In genomic region chr5:141850183-141850768, GRCh38 we compare ENCODE assay signal across 9 cellular contexts. TPM values are rescaled to one million over a fixed set of nuclear protein-coding genes. Genes with fewer than 3 reads are reported as not detected.
DNase-seq lines count a peak whose midpoint lies in the region; ATAC-seq, FAIRE-seq and TF ChIP-seq lines count a peak whose summit lies in the region.
"Had no signal": no experiment of that assay in that cellular context is flagged by ENCODE, and none has a peak within 500 bp of the region (broad histone marks: within the 10 kb centered on the region; RNA-seq: fewer than 3 reads in every experiment).

No MANE protein-coding gene starts in this region.

- no peaks in the 10 kb centered on the region for H3K27me3 Mint-ChIP-seq in astrocyte (ENCODE audit: low read depth, unreplicated experiment)

- peak overlapping the region; percentile 92 for H3K27ac Mint-ChIP-seq in astrocyte (ENCODE audit: unreplicated experiment)

- peak overlapping the region; percentile 97 for H3K4me2 ChIP-seq in OCI-LY7 (ENCODE audit: low read length)
- peak overlapping the region; percentile 93 for H3K4me2 ChIP-seq in astrocyte (ENCODE audit: low read length)
- H3K4me2 ChIP-seq in hepatocyte = peak overlapping the region; percentile 91

- CTCF ChIA-PET in OCI-LY7 (lab: Charles Lee; ENCODE audit: unreplicated experiment) = no interaction called here

- peak; percentile 44 for DNase-seq in GM12865 (ENCODE audit: low read depth)
- no peak for DNase-seq in OCI-LY7 (ENCODE audit: low spot score)
- no peak for DNase-seq in astrocyte (ENCODE audit: low read depth)
- peak; percentile 48 for DNase-seq in hepatocyte (ENCODE audit: low spot score)
- no peak for DNase-seq in skeletal muscle cell (ENCODE audit: low read depth)
- DNase-seq in DMS153 treated with DMSO at 0.1 percent for 48 hours (lab: John Stamatoyannopoulos, UW; ENCODE audit: unreplicated experiment) = no peak
- no peak for DNase-seq in NCI-H510A treated with DMSO at 0.1 percent for 48 hours (lab: John Stamatoyannopoulos, UW)

- no peaks in the 10 kb centered on the region for H3K36me3 Mint-ChIP-seq in astrocyte (ENCODE audit: low read depth, unreplicated experiment)

- H2AFZ ChIP-seq in OCI-LY7 (ENCODE audit: low read length) (peak overlapping the region; percentile 51; the same call in 1 of the 2 replicates), astrocyte (ENCODE audit: low read depth, low read length) (peak overlapping the region; percentile 70), hepatocyte (peak overlapping the region; percentile 73)

- 1% methylated on average over 25 of the region's 38 CpGs for WGBS in hepatocyte (ENCODE audit: low lambda C conversion rate, missing lambda C conversion rate)

- peaks cover 13% of the 10 kb centered on the region for H3K4me1 Mint-ChIP-seq in astrocyte (ENCODE audit: low read depth, unreplicated experiment)

- H3K27me3 ChIP-seq in astrocyte (ENCODE audit: insufficient read depth, low read length) (no peaks in the 10 kb centered on the region), hepatocyte (no peaks in the 10 kb centered on the region)

- H3K36me3 ChIP-seq in OCI-LY7 (ENCODE audit: insufficient read depth, low read length) (no peaks in the 10 kb centered on the region), astrocyte (ENCODE audit: insufficient read depth, low read length) (no peaks in the 10 kb centered on the region), hepatocyte (replicated peaks; ENCODE audit: insufficient read depth, low read depth) (no peaks in the 10 kb centered on the region)

- H4K20me1 ChIP-seq in OCI-LY7 (ENCODE audit: insufficient read depth, low read length) (no peaks in the 10 kb centered on the region), astrocyte (ENCODE audit: insufficient read depth, low read length) (no peaks in the 10 kb centered on the region), hepatocyte (ENCODE audit: insufficient read depth, poor library complexity, severe bottlenecking) (no peaks in the 10 kb centered on the region)

- H3K27ac ChIP-seq in OCI-LY7 (ENCODE audit: low read depth, low read length, poor library complexity, severe bottlenecking) = peak overlapping the region; percentile 83
- peak overlapping the region; percentile 86 for H3K27ac ChIP-seq in astrocyte (ENCODE audit: low read depth, low read length)
- H3K27ac ChIP-seq in hepatocyte = peak overlapping the region; percentile 99

- TF ChIP-seq CTCF in GM12865 (IDR thresholded peaks at IDR 0.05; ENCODE audit: insufficient read depth, low read depth, low read length, missing control alignments) (no peak), OCI-LY7 (conservative IDR thresholded peaks at IDR 0.05; ENCODE audit: low read length) (no peak), astrocyte (IDR thresholded peaks at IDR 0.05; ENCODE audit: insufficient read depth, low read depth, low read length) (no peak), hepatocyte (IDR thresholded peaks at IDR 0.05; ENCODE audit: poor library complexity) (no peak)

- peak overlapping the region; percentile 91 for H3K9ac ChIP-seq in astrocyte (ENCODE audit: low read length)

- H3K4me3 ChIP-seq in GM12865 (ENCODE audit: low read depth, low read length) = peak overlapping the region; percentile 75
- peak overlapping the region; percentile 71 for H3K4me3 ChIP-seq in OCI-LY7 (ENCODE audit: low read depth, low read length, poor library complexity, severe bottlenecking)
- peak overlapping the region; percentile 69 for H3K4me3 ChIP-seq in astrocyte (ENCODE audit: insufficient read depth, low read depth, low read length)
- peak overlapping the region; percentile 66 for H3K4me3 ChIP-seq in hepatocyte
- peak overlapping the region; percentile 70 for H3K4me3 ChIP-seq in skeletal muscle cell (ENCODE audit: low read depth, low read length)

- POLR2A ChIA-PET in OCI-LY7 (lab: Charles Lee) = interaction anchor here (1.0 to 2.1 kb wide), 6 partner anchors 10 to 530 kb away, joined by 3 to 5 read pairs (median 3); partner anchors contain the start of genes DELE1, RELL2 and TAF7

- no peaks in the 10 kb centered on the region for H3K9me3 Mint-ChIP-seq in astrocyte (ENCODE audit: unreplicated experiment)

- no TSS peak for BruUV-seq in OCI-LY7 (replicated peaks; lab: Mats Ljungman, UMichigan)

- H3K9me2 ChIP-seq in OCI-LY7 (ENCODE audit: insufficient read depth, low read length) = no peaks in the 10 kb centered on the region
- no peaks in the 10 kb centered on the region for H3K9me2 ChIP-seq in hepatocyte (replicated peaks; ENCODE audit: insufficient read depth)

- H3K9me3 ChIP-seq in OCI-LY7 (ENCODE audit: low read length) (no peaks in the 10 kb centered on the region), astrocyte (ENCODE audit: insufficient read depth, low read depth, low read length) (no peaks in the 10 kb centered on the region), hepatocyte (ENCODE audit: low read depth) (no peaks in the 10 kb centered on the region)

- peak; percentile 17 for ATAC-seq in HG02840 (IDR thresholded peaks at IDR 0.05; ENCODE audit: low FRiP score, unreplicated experiment)

- peak overlapping the region; percentile 87 for H3K4me3 Mint-ChIP-seq in astrocyte (ENCODE audit: unreplicated experiment)

- H3K4me1 ChIP-seq in OCI-LY7 (ENCODE audit: insufficient read depth, low read length, poor library complexity, severe bottlenecking) (peaks cover 38% of the 10 kb centered on the region), astrocyte (ENCODE audit: insufficient read depth, low read length) (peaks cover 20% of the 10 kb centered on the region), hepatocyte (ENCODE audit: insufficient read depth) (peaks cover 12% of the 10 kb centered on the region)

- H3K79me2 ChIP-seq in OCI-LY7 (ENCODE audit: insufficient read depth, low read depth, low read length) (no peaks in the 10 kb centered on the region), astrocyte (ENCODE audit: insufficient read depth, low read length) (no peaks in the 10 kb centered on the region), hepatocyte (no peaks in the 10 kb centered on the region)

- no peak for FAIRE-seq in astrocyte (lab: Jason Lieb, UNC)
- FAIRE-seq: colon had no signal

- intact Hi-C loops in OCI-LY7 (cut with micrococcal nuclease; ENCODE audit: unreplicated experiment) = no loop called here

RNA-seq across cellular contexts. Expression of gene PCDH1, which starts 27.9 kb away (rescaled TPM):
- total RNA-seq in OCI-LY7 (2014; rRNA removed; shearing (Covaris generic)) = not detected in 2 replicates
- 0.41 TPM in 1 of 2 replicates, not detected in the other for total RNA-seq in OCI-LY7 (2022)
- 9.1 and 11.5 TPM in 2 replicates for total RNA-seq in astrocyte
- total RNA-seq in hepatocyte = 10.5 and 10.8 TPM in 2 replicates
- polyA plus RNA-seq in hepatocyte = 6.2 and 8.6 TPM in 2 replicates

Comparison
In these comparisons a context has a peak if more than half of its experiments do, and no peak if none do; other contexts are left out.
1. DNase-seq: peak in GM12865 (single experiment) and hepatocyte (single experiment); none in OCI-LY7 (single experiment), astrocyte (single experiment), skeletal muscle cell (single experiment), DMS153 treated with DMSO at 0.1 percent for 48 hours (single experiment) and NCI-H510A treated with DMSO at 0.1 percent for 48 hours (single experiment).
2. Peak in every context shown above with its lines, with median percentiles within 50 percentile points of each other: H3K4me3 ChIP-seq, H2AFZ ChIP-seq, H3K27ac ChIP-seq and H3K4me2 ChIP-seq.